15 cellular contexts compared by ENCODE assay signal in genomic region chr6:167829513-167829912, GRCh38. TPM values are rescaled to one million over a fixed set of nuclear protein-coding genes. Genes with fewer than 3 reads are reported as not detected.
A peak's percentile ranks its signal among the peaks of the same experiment; 100 is the strongest.
DNase-seq lines count a peak whose midpoint lies in the region; ATAC-seq and TF ChIP-seq lines count a peak whose summit lies in the region.
"Had no signal": no experiment of that assay in that cellular context is flagged by ENCODE, and none has a peak within 500 bp of the region (broad histone marks: within the 10 kb centered on the region; RNA-seq: fewer than 3 reads in every experiment).

No MANE protein-coding gene starts in this region.

- intact Hi-C loops in activated T-helper 1 cell treated with anti-CD3 and anti-CD28 coated beads, Interleukin-12 subunit alpha, Interleukin-12 subunit beta, Interleukin-2, Interleukin-4 antibody, amounts not matched to agents 30 ng/mL and 10 ng/mL and 1 ng/mL, durations not matched to agents 14 hours and 24 hours and 36 hours (cut with micrococcal nuclease) = loop anchor here (5.0 kb wide), 3 partner anchors 877 to 1893 kb away; partner anchors contain the start of genes MPC1 and PHF10
- intact Hi-C loops in gastrocnemius medialis (cut with DNase I; ENCODE audit: low total_unique reads) = loop anchor here (10.0 kb wide), 2 partner anchors 75 to 345 kb away; no protein-coding TSS in a partner anchor

- H3K9me3 Mint-ChIP-seq in T-helper 2 cell treated with Interferon-gamma antibody and Interleukin-4, amounts not matched to agents 5 μg/mL and 100 μg/mL, for 36 hours = no peaks in the 10 kb centered on the region
- no peaks in the 10 kb centered on the region for H3K9me3 Mint-ChIP-seq in activated T-helper 1 cell treated with anti-CD3 and anti-CD28 coated beads, Interleukin-12 subunit alpha, Interleukin-12 subunit beta, Interleukin-2, Interleukin-4 antibody, amounts not matched to agents 30 ng/mL and 10 ng/mL and 1 ng/mL, durations not matched to agents 14 hours and 24 hours and 36 hours
- no peaks in the 10 kb centered on the region for H3K9me3 Mint-ChIP-seq in type B pancreatic cell
- H3K9me3 Mint-ChIP-seq: activated CD4-positive, alpha-beta T cell treated with anti-CD3 and anti-CD28 coated beads, Interleukin-2, amount 10 ng/mL, durations not matched to agents 24 days and 14 days had no signal

- TF ChIP-seq CTCF in type B pancreatic cell (conservative IDR thresholded peaks at IDR 0.05) (no peak), gastrocnemius medialis (IDR thresholded peaks at IDR 0.05 in 4 of 5, conservative IDR thresholded peaks at IDR 0.05 in 1 of 5) (no peak)

- peaks cover 35% of the 10 kb centered on the region for H3K4me1 Mint-ChIP-seq in T-helper 2 cell treated with Interferon-gamma antibody and Interleukin-4, amounts not matched to agents 5 μg/mL and 100 μg/mL, for 36 hours (ENCODE audit: low read depth)
- H3K4me1 Mint-ChIP-seq in activated T-helper 1 cell treated with anti-CD3 and anti-CD28 coated beads, Interleukin-12 subunit alpha, Interleukin-12 subunit beta, Interleukin-2, Interleukin-4 antibody, amounts not matched to agents 30 ng/mL and 10 ng/mL and 1 ng/mL, durations not matched to agents 14 hours and 24 hours and 36 hours (ENCODE audit: low read depth) = peaks cover 77% of the 10 kb centered on the region
- peaks cover 59% of the 10 kb centered on the region for H3K4me1 Mint-ChIP-seq in type B pancreatic cell (ENCODE audit: unreplicated experiment)

- H3K27me3 Mint-ChIP-seq in T-helper 2 cell treated with Interferon-gamma antibody and Interleukin-4, amounts not matched to agents 5 μg/mL and 100 μg/mL, for 36 hours (ENCODE audit: low read depth) = peaks cover 78% of the 10 kb centered on the region
- H3K27me3 Mint-ChIP-seq in activated T-helper 1 cell treated with anti-CD3 and anti-CD28 coated beads, Interleukin-12 subunit alpha, Interleukin-12 subunit beta, Interleukin-2, Interleukin-4 antibody, amounts not matched to agents 30 ng/mL and 10 ng/mL and 1 ng/mL, durations not matched to agents 14 hours and 24 hours and 36 hours (ENCODE audit: insufficient read depth) = peaks cover 50% of the 10 kb centered on the region
- peaks cover 13% of the 10 kb centered on the region for H3K27me3 Mint-ChIP-seq in type B pancreatic cell

- H3K4me1 ChIP-seq in iPS-20b (ENCODE audit: insufficient read depth, low read length) (peaks cover 17% of the 10 kb centered on the region; the same call in 1 of the 2 replicates), gastrocnemius medialis (peaks cover 27 to 28% of the 10 kb centered on the region in 2 donors)

- TF ChIP-seq POLR2A in gastrocnemius medialis (IDR thresholded peaks at IDR 0.05) = no peak

- H3K9me3 ChIP-seq in iPS-20b (ENCODE audit: insufficient read depth, low read depth, low read length) (no peaks in the 10 kb centered on the region), gastrocnemius medialis (no peaks in the 10 kb centered on the region)

- ATAC-seq in HG03025 (IDR thresholded peaks at IDR 0.05; ENCODE audit: low FRiP score, unreplicated experiment) = no peak
- ATAC-seq in gastrocnemius medialis = no peak

- peak overlapping the region; percentile 3; the same call in 1 of the 2 replicates for H3K9ac ChIP-seq in iPS-20b (ENCODE audit: low read depth, low read length)

- in situ Hi-C loops in gastrocnemius medialis (cut with MboI; ENCODE audit: low sequenced_read_pairs in 4 of 4) = no loop called here

- H3K27me3 ChIP-seq in iPS-20b (ENCODE audit: insufficient read depth, low read length) = peaks cover 10% of the 10 kb centered on the region; the same call in 1 of the 2 replicates
- H3K27me3 ChIP-seq in gastrocnemius medialis = no peaks in the 10 kb centered on the region

- H3K27ac Mint-ChIP-seq in T-helper 2 cell treated with Interferon-gamma antibody and Interleukin-4, amounts not matched to agents 5 μg/mL and 100 μg/mL, for 36 hours = no peak overlapping the region
- no peak overlapping the region for H3K27ac Mint-ChIP-seq in activated T-helper 1 cell treated with anti-CD3 and anti-CD28 coated beads, Interleukin-12 subunit alpha, Interleukin-12 subunit beta, Interleukin-2, Interleukin-4 antibody, amounts not matched to agents 30 ng/mL and 10 ng/mL and 1 ng/mL, durations not matched to agents 14 hours and 24 hours and 36 hours
- peak overlapping the region; percentile 7 for H3K27ac Mint-ChIP-seq in type B pancreatic cell
- H3K27ac Mint-ChIP-seq: activated CD4-positive, alpha-beta T cell treated with anti-CD3 and anti-CD28 coated beads, Interleukin-2, amount 10 ng/mL, durations not matched to agents 24 days and 14 days had no signal

- H3K27ac ChIP-seq in iPS-20b (ENCODE audit: low read length) = no peak overlapping the region
- no peak overlapping the region for H3K27ac ChIP-seq in gastrocnemius medialis
- H3K27ac ChIP-seq: C4-2B had no signal

- H3K36me3 ChIP-seq in iPS-20b (ENCODE audit: insufficient read depth, low read depth, low read length) (no peaks in the 10 kb centered on the region), gastrocnemius medialis (no peaks in the 10 kb centered on the region)

- H3K36me3 Mint-ChIP-seq in T-helper 2 cell treated with Interferon-gamma antibody and Interleukin-4, amounts not matched to agents 5 μg/mL and 100 μg/mL, for 36 hours (ENCODE audit: low read depth) = no peaks in the 10 kb centered on the region
- H3K36me3 Mint-ChIP-seq in activated T-helper 1 cell treated with anti-CD3 and anti-CD28 coated beads, Interleukin-12 subunit alpha, Interleukin-12 subunit beta, Interleukin-2, Interleukin-4 antibody, amounts not matched to agents 30 ng/mL and 10 ng/mL and 1 ng/mL, durations not matched to agents 14 hours and 24 hours and 36 hours (ENCODE audit: low read depth) = peaks cover 5% of the 10 kb centered on the region
- H3K36me3 Mint-ChIP-seq in type B pancreatic cell = no peaks in the 10 kb centered on the region

- DNase-seq in T-helper 2 cell treated with Interferon-gamma antibody and Interleukin-4, amounts not matched to agents 5 μg/mL and 100 μg/mL, for 36 hours (ENCODE audit: low spot score) = no peak
- DNase-seq in T-helper 2 cell = no peak
- no peak for DNase-seq in activated T-helper 1 cell treated with anti-CD3 and anti-CD28 coated beads, Interleukin-12 subunit alpha, Interleukin-12 subunit beta, Interleukin-2, Interleukin-4 antibody, amounts not matched to agents 30 ng/mL and 10 ng/mL and 1 ng/mL, durations not matched to agents 14 hours and 24 hours and 36 hours (ENCODE audit: low spot score)
- DNase-seq in type B pancreatic cell (ENCODE audit: extremely low spot score, unreplicated experiment) = no peak
- no peak for DNase-seq in AG08396 (ENCODE audit: low spot score)
- no peak for DNase-seq in gastrocnemius medialis
- DNase-seq: activated CD4-positive, alpha-beta T cell treated with anti-CD3 and anti-CD28 coated beads, Interleukin-2, amount 10 ng/mL, durations not matched to agents 24 days and 14 days; activated T-cell treated with anti-CD3 and anti-CD28 coated beads for 4 hours; GOT3; mesenchymal stem cell; stimulated activated CD4-positive, alpha-beta T cell treated with anti-CD3 and anti-CD28 coated beads, Interleukin-4, amount 100 ng/mL, for 1 hour; stimulated activated CD8-positive, alpha-beta memory T cell treated with anti-CD3 and anti-CD28 coated beads, Interleukin-4, amount 100 ng/mL, for 48 hours had no signal

- H3K4me3 Mint-ChIP-seq in T-helper 2 cell treated with Interferon-gamma antibody and Interleukin-4, amounts not matched to agents 5 μg/mL and 100 μg/mL, for 36 hours = peak overlapping the region; percentile 15
- H3K4me3 Mint-ChIP-seq in activated T-helper 1 cell treated with anti-CD3 and anti-CD28 coated beads, Interleukin-12 subunit alpha, Interleukin-12 subunit beta, Interleukin-2, Interleukin-4 antibody, amounts not matched to agents 30 ng/mL and 10 ng/mL and 1 ng/mL, durations not matched to agents 14 hours and 24 hours and 36 hours = peak overlapping the region; percentile 93
- peak overlapping the region; percentile 98 for H3K4me3 Mint-ChIP-seq in type B pancreatic cell
- H3K4me3 Mint-ChIP-seq: activated CD4-positive, alpha-beta T cell treated with anti-CD3 and anti-CD28 coated beads, Interleukin-2, amount 10 ng/mL, durations not matched to agents 24 days and 14 days had no signal

- H3K4me3 ChIP-seq in iPS-20b (ENCODE audit: low read length) (no peak overlapping the region; the same call in 1 of the 2 replicates), gastrocnemius medialis (no peak overlapping the region)

RNA-seq across cellular contexts. Expression of gene AFDN, which starts 2.8 kb away (rescaled TPM):
- 70.1 and 75.9 TPM in 2 replicates for total RNA-seq in activated T-helper 1 cell treated with anti-CD3 and anti-CD28 coated beads, Interleukin-12 subunit alpha, Interleukin-12 subunit beta, Interleukin-2, Interleukin-4 antibody, amounts not matched to agents 30 ng/mL and 10 ng/mL and 1 ng/mL, durations not matched to agents 14 hours and 24 hours and 36 hours
- total RNA-seq in type B pancreatic cell (ENCODE audit: low replicate concordance) = 140 and 154 TPM in 2 replicates
- 10 to 100 TPM; 22.2 to 66.0 (median 30.0) TPM for total RNA-seq in gastrocnemius medialis

Comparison
In these comparisons a context has a peak if more than half of its experiments do, and no peak if none do; other contexts are left out.
1. H3K4me3 Mint-ChIP-seq: peak in every context shown above with its lines; median percentile 98 in type B pancreatic cell; 93 in activated T-helper 1 cell treated with anti-CD3 and anti-CD28 coated beads, Interleukin-12 subunit alpha, Interleukin-12 subunit beta, Interleukin-2, Interleukin-4 antibody, amounts not matched to agents 30 ng/mL and 10 ng/mL and 1 ng/mL, durations not matched to agents 14 hours and 24 hours and 36 hours; 15 in T-helper 2 cell treated with Interferon-gamma antibody and Interleukin-4, amounts not matched to agents 5 μg/mL and 100 μg/mL, for 36 hours.